8 cellular contexts compared by ENCODE assay signal in genomic region chr3:112676659-112677234, GRCh38. TPM values are rescaled to one million over a fixed set of nuclear protein-coding genes. Genes with fewer than 3 reads are reported as not detected.
DNase-seq lines count a peak whose midpoint lies in the region; ATAC-seq, FAIRE-seq and TF ChIP-seq lines count a peak whose summit lies in the region.

No MANE protein-coding gene starts in this region.

- H3K4me3 ChIP-seq in BE2C (ENCODE audit: low read depth, low read length) = no peak overlapping the region
- H3K4me3 ChIP-seq in OCI-LY7 (ENCODE audit: low read depth, low read length, poor library complexity, severe bottlenecking) = no peak overlapping the region
- no peak overlapping the region for H3K4me3 ChIP-seq in fibroblast of mammary gland (ENCODE audit: control insufficient read depth, low read depth, low read length)
- H3K4me3 ChIP-seq in pancreas = no peak overlapping the region
- H3K4me3 ChIP-seq in tibial artery = no peak overlapping the region

- no peaks in the 10 kb centered on the region for H3K9me3 ChIP-seq in BE2C
- no peaks in the 10 kb centered on the region for H3K9me3 ChIP-seq in OCI-LY7 (ENCODE audit: low read length)
- H3K9me3 ChIP-seq in pancreas = no peaks in the 10 kb centered on the region
- H3K9me3 ChIP-seq in tibial artery = no peaks in the 10 kb centered on the region

- H3K9me2 ChIP-seq in OCI-LY7 (ENCODE audit: insufficient read depth, low read length) = no peaks in the 10 kb centered on the region

- H3K79me2 ChIP-seq in OCI-LY7 (ENCODE audit: insufficient read depth, low read depth, low read length) = no peaks in the 10 kb centered on the region

- POLR2A ChIA-PET in OCI-LY7 (lab: Charles Lee) = no interaction called here

- peak overlapping the region; percentile 67; the same call in 1 of the 2 replicates for H2AFZ ChIP-seq in OCI-LY7 (ENCODE audit: low read length)

- no peaks in the 10 kb centered on the region for H4K20me1 ChIP-seq in OCI-LY7 (ENCODE audit: insufficient read depth, low read length)

- CTCF ChIA-PET in OCI-LY7 (lab: Charles Lee; ENCODE audit: unreplicated experiment) = no interaction called here

- ATAC-seq in GM19351 (IDR thresholded peaks at IDR 0.05; ENCODE audit: unreplicated experiment) (peak; percentile 98), HG03432 (IDR thresholded peaks at IDR 0.05; ENCODE audit: unreplicated experiment) (peak; percentile 100), pancreas (peak in 3 of 4 donors; percentile 74 to 94 (median 93))

- H3K4me1 ChIP-seq in BE2C (no peaks in the 10 kb centered on the region), OCI-LY7 (ENCODE audit: insufficient read depth, low read length, poor library complexity, severe bottlenecking) (peaks cover 11% of the 10 kb centered on the region), pancreas (no peaks in the 10 kb centered on the region), tibial artery (peaks cover 0 to 23% (median 5%) of the 10 kb centered on the region in 4 donors)

- H3K4me2 ChIP-seq in OCI-LY7 (ENCODE audit: low read length) = peak overlapping the region; percentile 43; the same call in 1 of the 2 replicates

- FAIRE-seq in pancreas (lab: Jason Lieb, UNC) = no peak

- BruUV-seq in OCI-LY7 (replicated peaks; lab: Mats Ljungman, UMichigan) = no TSS peak

- DNase-seq in BE2C (peak; percentile 15), OCI-LY7 (ENCODE audit: low spot score) (peak; percentile 49), activated T-cell treated with anti-CD3 and anti-CD28 coated beads for 24 hours (ENCODE audit: low read depth) (peak; percentile 85), fibroblast of mammary gland (ENCODE audit: low read depth) (peak; percentile 99), pancreas (peak in 2 of 6 donors; percentile 7 to 33), tibial artery (peak; percentile 68 to 80)

- intact Hi-C loops in OCI-LY7 (cut with micrococcal nuclease; ENCODE audit: unreplicated experiment) = no loop called here
- intact Hi-C loops in pancreas (cut with DNase I) = no loop called here
- intact Hi-C loops in tibial artery (cut with DNase I; ENCODE audit: low total_unique reads) = no loop called here

- TF ChIP-seq CTCF in BE2C (IDR thresholded peaks at IDR 0.05; ENCODE audit: low read depth, low read length) (no peak), OCI-LY7 (conservative IDR thresholded peaks at IDR 0.05; ENCODE audit: low read length) (no peak), fibroblast of mammary gland (conservative IDR thresholded peaks at IDR 0.05; ENCODE audit: control insufficient read depth, insufficient read depth, low read depth, low read length) (no peak), pancreas (IDR thresholded peaks at IDR 0.05) (no peak), tibial artery (IDR thresholded peaks at IDR 0.05) (no peak)

- no peaks in the 10 kb centered on the region for H3K27me3 ChIP-seq in BE2C
- H3K27me3 ChIP-seq in pancreas = no peaks in the 10 kb centered on the region
- H3K27me3 ChIP-seq in tibial artery = no peaks in the 10 kb centered on the region

- no peak overlapping the region for H3K27ac ChIP-seq in OCI-LY7 (ENCODE audit: low read depth, low read length, poor library complexity, severe bottlenecking)
- no peak overlapping the region for H3K27ac ChIP-seq in pancreas
- H3K27ac ChIP-seq in tibial artery = peak overlapping the region; percentile 0 to 42

- H3K36me3 ChIP-seq in BE2C (no peaks in the 10 kb centered on the region), OCI-LY7 (ENCODE audit: insufficient read depth, low read length) (no peaks in the 10 kb centered on the region), pancreas (no peaks in the 10 kb centered on the region), tibial artery (no peaks in the 10 kb centered on the region)

- 39 to 51% methylated on average over 6 of the region's 6 CpGs for WGBS in pancreas, 2 donors

RNA-seq across cellular contexts. Expression of gene CCDC80, which starts 35.8 kb away (rescaled TPM):
- polyA plus RNA-seq in BE2C (2012; ENCODE audit: insufficient read depth, insufficient read length, low read depth) = 9.5 TPM
- 0.15 and 0.63 TPM in 2 replicates for total RNA-seq in OCI-LY7 (2014; rRNA removed; shearing (Covaris generic))
- total RNA-seq in OCI-LY7 (2022) (0.28 and 0.59 TPM in 2 replicates), pancreas (100 to 1,000 TPM in 1 of 6 donors, 10 to 100 TPM in 3, 1 to 10 TPM in 2; 6.1 to 100 (median 30.1) TPM)
- polyA plus RNA-seq in pancreas = 10 to 100 TPM in 1 of 2 donors, 1 to 10 TPM in 1; 6.9 to 12.7 TPM

Comparison
In these comparisons a context has a peak if more than half of its experiments do, and no peak if none do; other contexts are left out.
1. H3K27ac ChIP-seq: peak in tibial artery (2 of 2); none in OCI-LY7 (single experiment) and pancreas (0 of 4).
2. RNA of gene CCDC80, which starts 35.8 kb away (total RNA-seq): 6.1 to 100 TPM in pancreas; 0.15 to 0.63 TPM in OCI-LY7; every median in the first group is over 4 times any median in the second.
3. Peak in every context shown above with its lines, with median percentiles within 50 percentile points of each other: ATAC-seq.